In genomic region chr1:86823821-86824500, GRCh38 we compare ENCODE assay signal across 1 cellular context.
TF ChIP-seq lines count a peak whose summit lies in the region.

No MANE protein-coding gene starts in this region.

TF ChIP-seq in HepG2, 621 proteins besides CTCF, POLR2A, EP300 and RAD21 (continued from another document and continues in another):
- no peak for TF ChIP-seq ZBTB25 (CRISPR knock-in tag; IDR thresholded peaks at IDR 0.05)
- TF ChIP-seq ZNF687 (CRISPR knock-in tag; IDR thresholded peaks at IDR 0.05) = no peak
- TF ChIP-seq ZNF766 (CRISPR knock-in tag; IDR thresholded peaks at IDR 0.05; ENCODE audit: borderline replicate concordance) = peak; percentile 51; the same call in 1 of the 2 replicates
- TF ChIP-seq ATF7 (IDR thresholded peaks at IDR 0.05) = no peak
- no peak for TF ChIP-seq ATF7 (CRISPR knock-in tag; IDR thresholded peaks at IDR 0.05)
- no peak for TF ChIP-seq ZMAT3 (CRISPR knock-in tag; conservative IDR thresholded peaks at IDR 0.05)
- TF ChIP-seq MTERF4 (CRISPR knock-in tag; IDR thresholded peaks at IDR 0.05) = no peak
- no peak for TF ChIP-seq ZNF3 (CRISPR knock-in tag; IDR thresholded peaks at IDR 0.05)
- no peak for TF ChIP-seq ZNF337 (CRISPR knock-in tag; IDR thresholded peaks at IDR 0.05; ENCODE audit: borderline replicate concordance, low read depth)
- TF ChIP-seq DRAP1 (CRISPR knock-in tag; IDR thresholded peaks at IDR 0.05) = no peak
- TF ChIP-seq KAT8 (CRISPR knock-in tag; IDR thresholded peaks at IDR 0.05) = 0 out of 2 replicates have a peak, but pooled peaks have one; percentile 38
- TF ChIP-seq ZSCAN31 (CRISPR knock-in tag; IDR thresholded peaks at IDR 0.05; ENCODE audit: low read depth) = peak; percentile 40; the same call in 1 of the 2 replicates
- TF ChIP-seq TP53 (CRISPR knock-in tag; conservative IDR thresholded peaks at IDR 0.05) = no peak
- no peak for TF ChIP-seq MYC (CRISPR knock-in tag; IDR thresholded peaks at IDR 0.05; ENCODE audit: borderline replicate concordance)
- TF ChIP-seq CHCHD3 (CRISPR knock-in tag; IDR thresholded peaks at IDR 0.05) = no peak
- no peak for TF ChIP-seq JDP2 (CRISPR knock-in tag; IDR thresholded peaks at IDR 0.05; ENCODE audit: borderline replicate concordance)
- no peak for TF ChIP-seq ZNF235 (CRISPR knock-in tag; IDR thresholded peaks at IDR 0.05; ENCODE audit: borderline replicate concordance)
- TF ChIP-seq TBL1XR1 (IDR thresholded peaks at IDR 0.05; ENCODE audit: borderline replicate concordance, low read length, partially characterized antibody) = no peak
- no peak for TF ChIP-seq CREB1 (IDR thresholded peaks at IDR 0.05)
- peak; percentile 63; the same call in 1 of the 2 replicates for TF ChIP-seq CREB1 (CRISPR knock-in tag; IDR thresholded peaks at IDR 0.05)
- no peak for TF ChIP-seq U2AF2 (IDR thresholded peaks at IDR 0.05; ENCODE audit: low read depth, low read length)
- TF ChIP-seq ATF6 (CRISPR knock-in tag; conservative IDR thresholded peaks at IDR 0.05) = no peak
- TF ChIP-seq ZSCAN30 (CRISPR knock-in tag; IDR thresholded peaks at IDR 0.05) = no peak
- TF ChIP-seq ZNF333 (CRISPR knock-in tag; IDR thresholded peaks at IDR 0.05; ENCODE audit: borderline replicate concordance) = no peak
- no peak for TF ChIP-seq ZNF263 (CRISPR knock-in tag; IDR thresholded peaks at IDR 0.05)
- TF ChIP-seq JUND (CRISPR knock-in tag; IDR thresholded peaks at IDR 0.05) = no peak
- TF ChIP-seq ZNF362 (CRISPR knock-in tag; IDR thresholded peaks at IDR 0.05; ENCODE audit: borderline replicate concordance) = no peak
- TF ChIP-seq PHF8 (CRISPR knock-in tag; IDR thresholded peaks at IDR 0.05) = no peak
- TF ChIP-seq ZNF251 (CRISPR knock-in tag; IDR thresholded peaks at IDR 0.05) = no peak
- TF ChIP-seq ZNF747 (CRISPR knock-in tag; IDR thresholded peaks at IDR 0.05; ENCODE audit: borderline replicate concordance) = no peak
- no peak for TF ChIP-seq ZBTB2 (CRISPR knock-in tag; IDR thresholded peaks at IDR 0.05; ENCODE audit: low read depth)
- TF ChIP-seq FOXJ3 (CRISPR knock-in tag; IDR thresholded peaks at IDR 0.05; ENCODE audit: borderline replicate concordance) = peak; percentile 92
- no peak for TF ChIP-seq ASH2L (IDR thresholded peaks at IDR 0.05; ENCODE audit: insufficient read length, low read depth, low read length)
- no peak for TF ChIP-seq ATRX (CRISPR knock-in tag; IDR thresholded peaks at IDR 0.05; ENCODE audit: borderline replicate concordance)
- TF ChIP-seq ZNF451 (CRISPR knock-in tag; IDR thresholded peaks at IDR 0.05) = no peak
- TF ChIP-seq ZNF574 (CRISPR knock-in tag; IDR thresholded peaks at IDR 0.05) = no peak
- no peak for TF ChIP-seq ZNF672 (CRISPR knock-in tag; IDR thresholded peaks at IDR 0.05)
- no peak for TF ChIP-seq ZNF737 (CRISPR knock-in tag; IDR thresholded peaks at IDR 0.05; ENCODE audit: borderline replicate concordance)
- no peak for TF ChIP-seq ZNF512 (CRISPR knock-in tag; IDR thresholded peaks at IDR 0.05)
- TF ChIP-seq SMARCC2 (IDR thresholded peaks at IDR 0.05) = 0 out of 2 replicates have a peak, but pooled peaks have one; percentile 38
- TF ChIP-seq ZNF431 (CRISPR knock-in tag; IDR thresholded peaks at IDR 0.05; ENCODE audit: borderline replicate concordance, low read depth) = no peak
- TF ChIP-seq TBP (CRISPR knock-in tag; IDR thresholded peaks at IDR 0.05) = no peak
- TF ChIP-seq ZNF124 (CRISPR knock-in tag; IDR thresholded peaks at IDR 0.05) = 0 out of 2 replicates have a peak, but pooled peaks have one; percentile 47
- no peak for TF ChIP-seq ETV6 (CRISPR knock-in tag; conservative IDR thresholded peaks at IDR 0.05)
- TF ChIP-seq ZNF781 (CRISPR knock-in tag; IDR thresholded peaks at IDR 0.05; ENCODE audit: borderline replicate concordance, not compliant biosample characterization) = no peak
- TF ChIP-seq CENPX (CRISPR knock-in tag; IDR thresholded peaks at IDR 0.05) = no peak
- TF ChIP-seq ZFP36L2 (CRISPR knock-in tag; IDR thresholded peaks at IDR 0.05) = no peak
- no peak for TF ChIP-seq ZNF550 (CRISPR knock-in tag; IDR thresholded peaks at IDR 0.05; ENCODE audit: borderline replicate concordance)
- no peak for TF ChIP-seq TRIM22 (IDR thresholded peaks at IDR 0.05)
- TF ChIP-seq PPARG (CRISPR knock-in tag; conservative IDR thresholded peaks at IDR 0.05) = peak; percentile 99
- no peak for TF ChIP-seq ZC3H4 (CRISPR knock-in tag; IDR thresholded peaks at IDR 0.05; ENCODE audit: borderline replicate concordance)
